Comparison of ENCODE assay signal across 15 cellular contexts in genomic region chr20:19071442-19071717, GRCh38.
DNase-seq lines count a peak whose midpoint lies in the region; ATAC-seq and TF ChIP-seq lines count a peak whose summit lies in the region.
"Had no signal": no experiment of that assay in that cellular context is flagged by ENCODE, and none has a peak within 500 bp of the region (broad histone marks: within the 10 kb centered on the region; RNA-seq: fewer than 3 reads in every experiment).

No MANE protein-coding gene starts in this region.

- no peak overlapping the region for H3K27ac Mint-ChIP-seq in neural progenitor cell
- no peak overlapping the region for H3K27ac Mint-ChIP-seq in activated naive CD8-positive, alpha-beta T cell treated with anti-CD3 and anti-CD28 coated beads, Interleukin-2, amount 50 U/mL, for 24 hours
- H3K27ac Mint-ChIP-seq: activated naive CD4-positive, alpha-beta T cell treated with anti-CD3 and anti-CD28 coated beads, Interleukin-2, amount 50 U/mL, for 24 hours; WTC11 had no signal

- H3K4me2 ChIP-seq in neural progenitor cell = no peak overlapping the region

- no peaks in the 10 kb centered on the region for H3K36me3 Mint-ChIP-seq in neural progenitor cell
- H3K36me3 Mint-ChIP-seq in activated naive CD8-positive, alpha-beta T cell treated with anti-CD3 and anti-CD28 coated beads, Interleukin-2, amount 50 U/mL, for 24 hours (ENCODE audit: low read depth) = no peaks in the 10 kb centered on the region
- H3K36me3 Mint-ChIP-seq: activated naive CD4-positive, alpha-beta T cell treated with anti-CD3 and anti-CD28 coated beads, Interleukin-2, amount 50 U/mL, for 24 hours had no signal

- peaks cover 13% of the 10 kb centered on the region for H3K9me3 Mint-ChIP-seq in neural progenitor cell
- no peaks in the 10 kb centered on the region for H3K9me3 Mint-ChIP-seq in activated naive CD8-positive, alpha-beta T cell treated with anti-CD3 and anti-CD28 coated beads, Interleukin-2, amount 50 U/mL, for 24 hours

- intact Hi-C loops in left ventricle myocardium inferior (cut with micrococcal nuclease) = no loop called here

- no peak overlapping the region for H3K27ac ChIP-seq in neural progenitor cell
- no peak overlapping the region for H3K27ac ChIP-seq in left ventricle myocardium inferior (replicated peaks)
- H3K27ac ChIP-seq: breast epithelium had no signal

- H3K36me3 ChIP-seq in neural progenitor cell = no peaks in the 10 kb centered on the region
- no peaks in the 10 kb centered on the region for H3K36me3 ChIP-seq in left ventricle myocardium inferior
- H3K36me3 ChIP-seq: breast epithelium had no signal

- peak; percentile 31 for DNase-seq in neural progenitor cell (ENCODE audit: low spot score)
- DNase-seq in activated naive CD8-positive, alpha-beta T cell treated with anti-CD3 and anti-CD28 coated beads, Interleukin-2, amount 50 U/mL, for 24 hours = no peak
- no peak for DNase-seq in T1000 (lab: John Stamatoyannopoulos, UW)
- DNase-seq in left ventricle myocardium inferior = no peak
- no peak for DNase-seq in CD1c-positive myeloid dendritic cell (ENCODE audit: extremely low spot score)
- DNase-seq: activated CD8-positive, alpha-beta memory T cell treated with anti-CD3 and anti-CD28 coated beads, Interleukin-2, amount 50 U/mL, for 4 hours; foreskin fibroblast; mesendoderm; SW 1271 had no signal

- H3K4me1 ChIP-seq in neural progenitor cell (peaks cover 4% of the 10 kb centered on the region), left ventricle myocardium inferior (no peaks in the 10 kb centered on the region)
- H3K4me1 ChIP-seq: breast epithelium had no signal

- peaks cover 11% of the 10 kb centered on the region for H3K27me3 Mint-ChIP-seq in neural progenitor cell (ENCODE audit: insufficient read depth, low read depth)
- no peaks in the 10 kb centered on the region for H3K27me3 Mint-ChIP-seq in activated naive CD8-positive, alpha-beta T cell treated with anti-CD3 and anti-CD28 coated beads, Interleukin-2, amount 50 U/mL, for 24 hours

- H3F3A ChIP-seq in neural progenitor cell (ENCODE audit: low read depth) = no peaks in the 10 kb centered on the region

- no peaks in the 10 kb centered on the region for H3K79me2 ChIP-seq in neural progenitor cell (ENCODE audit: low read depth)

- H3K9me3 ChIP-seq in neural progenitor cell (ENCODE audit: low read depth) = no peaks in the 10 kb centered on the region
- H3K9me3 ChIP-seq in left ventricle myocardium inferior (replicated peaks) = no peaks in the 10 kb centered on the region

- H3K4me3 Mint-ChIP-seq in neural progenitor cell = no peak overlapping the region
- H3K4me3 Mint-ChIP-seq in activated naive CD8-positive, alpha-beta T cell treated with anti-CD3 and anti-CD28 coated beads, Interleukin-2, amount 50 U/mL, for 24 hours = no peak overlapping the region
- H3K4me3 Mint-ChIP-seq: activated naive CD4-positive, alpha-beta T cell treated with anti-CD3 and anti-CD28 coated beads, Interleukin-2, amount 50 U/mL, for 24 hours; WTC11 had no signal

- no peak overlapping the region for H3K9ac ChIP-seq in neural progenitor cell

- H4K20me1 ChIP-seq in neural progenitor cell (ENCODE audit: low read depth) = no peaks in the 10 kb centered on the region

- no peak for TF ChIP-seq CTCF in neural progenitor cell (IDR thresholded peaks at IDR 0.05)
- no peak for TF ChIP-seq CTCF in left ventricle myocardium inferior (IDR thresholded peaks at IDR 0.05; ENCODE audit: borderline replicate concordance)

- H2AFZ ChIP-seq in neural progenitor cell (replicated peaks) = no peak overlapping the region

- peaks cover 14% of the 10 kb centered on the region for H3K4me1 Mint-ChIP-seq in neural progenitor cell
- peaks cover 19% of the 10 kb centered on the region for H3K4me1 Mint-ChIP-seq in activated naive CD8-positive, alpha-beta T cell treated with anti-CD3 and anti-CD28 coated beads, Interleukin-2, amount 50 U/mL, for 24 hours

- ATAC-seq in GM18861 (IDR thresholded peaks at IDR 0.05; ENCODE audit: unreplicated experiment) (peak; percentile 38), GM21528 (IDR thresholded peaks at IDR 0.05; ENCODE audit: low FRiP score, unreplicated experiment) (peak; percentile 36), HG03066 (IDR thresholded peaks at IDR 0.05; ENCODE audit: low read depth, unreplicated experiment) (peak; percentile 38)
- ATAC-seq in activated naive CD8-positive, alpha-beta T cell treated with anti-CD3 and anti-CD28 coated beads, Interleukin-2, amount 50 U/mL, for 24 hours = no peak
- ATAC-seq: WTC11 had no signal

- H3K4me3 ChIP-seq in neural progenitor cell (no peak overlapping the region), left ventricle myocardium inferior (no peak overlapping the region)
- H3K4me3 ChIP-seq: breast epithelium had no signal

- no peaks in the 10 kb centered on the region for H3K27me3 ChIP-seq in neural progenitor cell
- H3K27me3 ChIP-seq in left ventricle myocardium inferior (ENCODE audit: low read depth) = peaks cover 4% of the 10 kb centered on the region
- H3K27me3 ChIP-seq: breast epithelium had no signal
